Comparison of ENCODE assay signal across 10 cellular contexts in genomic region chrX:141052098-141052497, GRCh38. TPM values are rescaled to one million over a fixed set of nuclear protein-coding genes. Genes with fewer than 3 reads are reported as not detected.
DNase-seq lines count a peak whose midpoint lies in the region; ATAC-seq and TF ChIP-seq lines count a peak whose summit lies in the region.
"Not testable (repeated sequence)": the region's sequence is repeated elsewhere in the genome, so short reads cannot be mapped to it uniquely, and the experiment has no call there.
"Had no signal": no experiment of that assay in that cellular context is flagged by ENCODE, and none has a peak within 500 bp of the region (broad histone marks: within the 10 kb centered on the region; RNA-seq: fewer than 3 reads in every experiment).

No MANE protein-coding gene starts in this region.

- H3K79me2 ChIP-seq in GM23248 (ENCODE audit: insufficient read depth); mesendoderm (ENCODE audit: control insufficient read depth, insufficient read depth, low read length): not testable (repeated sequence)

- DNase-seq in GM23248 (peak; percentile 0), LHCN-M2 (ENCODE audit: low read depth) (peak; percentile 10), RPMI7951 (ENCODE audit: low read depth) (peak; percentile 26), astrocyte of the spinal cord (ENCODE audit: low read depth, low spot score) (peak; percentile 1), epithelial cell of esophagus (ENCODE audit: low read depth) (peak; percentile 37), islet precursor cell (peak; percentile 58), mesendoderm (peak; percentile 57)
- not testable (repeated sequence) for DNase-seq in upper lobe of right lung

- not testable (repeated sequence) for H3K79me1 ChIP-seq in mesendoderm (ENCODE audit: low read length)

- not testable (repeated sequence) for H3K4me1 ChIP-seq in GM23248 (ENCODE audit: insufficient read depth); mesendoderm (ENCODE audit: control insufficient read depth, low read depth, low read length); upper lobe of right lung

- not testable (repeated sequence) for H3K9me3 ChIP-seq in GM23248 (ENCODE audit: low read depth); upper lobe of right lung

- not testable (repeated sequence) for H3K36me3 ChIP-seq in GM23248 (ENCODE audit: low read depth); mesendoderm (ENCODE audit: control insufficient read depth, insufficient read depth, low read length); upper lobe of right lung

- not testable (repeated sequence) for TF ChIP-seq CTCF in astrocyte of the spinal cord (IDR thresholded peaks at IDR 0.05; ENCODE audit: low read depth, low read length); upper lobe of right lung (IDR thresholded peaks at IDR 0.05)
- peak; percentile 7 for TF ChIP-seq CTCF in epithelial cell of esophagus (IDR thresholded peaks at IDR 0.05; ENCODE audit: insufficient read depth, low read depth, low read length, missing control alignments)

- H2AFZ ChIP-seq in GM23248, result not testable (repeated sequence)

- not testable (repeated sequence) for H3F3A ChIP-seq in GM23248 (ENCODE audit: insufficient read depth)

- not testable (repeated sequence) for H4K5ac ChIP-seq in mesendoderm (ENCODE audit: low read length)

- not testable (repeated sequence) for H3K27me3 ChIP-seq in GM23248 (replicated peaks; ENCODE audit: insufficient read depth); mesendoderm (ENCODE audit: insufficient read depth, low read length, poor library complexity); upper lobe of right lung

- in situ Hi-C loops in GM23248 (cut with MboI); astrocyte of the spinal cord (cut with HindIII; ENCODE audit: low sequenced_read_pairs): not testable (repeated sequence)

- H3K23ac ChIP-seq in mesendoderm (ENCODE audit: low read length), result not testable (repeated sequence)

- not testable (repeated sequence) for H3K56ac ChIP-seq in mesendoderm (ENCODE audit: low read length)

- not testable (repeated sequence) for H3K9ac ChIP-seq in GM23248; mesendoderm (ENCODE audit: low read length)

- H2AK5ac ChIP-seq in mesendoderm (ENCODE audit: low read length), result not testable (repeated sequence)

- ATAC-seq in upper lobe of right lung, result peak; percentile 47

- H3K4me3 ChIP-seq in GM23248; astrocyte of the spinal cord (ENCODE audit: low read depth, low read length); epithelial cell of esophagus (ENCODE audit: low read length); mesendoderm (ENCODE audit: low read length); upper lobe of right lung: not testable (repeated sequence)

- 11 to 13% methylated on average over 4 to 5 of the region's 5 CpGs for WGBS in GM23248 (ENCODE audit: low coverage in 1 of 2, low lambda C conversion rate in 2 of 2, missing lambda C conversion rate in 2 of 2), 2 experiments
- WGBS in mesendoderm (ENCODE audit: extremely low coverage, insufficient coverage, low lambda C conversion rate), result no CpG with 5 or more reads among the region's 5 CpGs

- not testable (repeated sequence) for H4K20me1 ChIP-seq in GM23248 (ENCODE audit: insufficient read depth)

- not testable (repeated sequence) for H3K9me2 ChIP-seq in GM23248 (ENCODE audit: insufficient read depth)

- not testable (repeated sequence) for H3K4ac ChIP-seq in mesendoderm (ENCODE audit: low read depth, low read length)

- H3K4me2 ChIP-seq in GM23248 (ENCODE audit: unreplicated experiment); mesendoderm (ENCODE audit: low read length): not testable (repeated sequence)

- not testable (repeated sequence) for H2BK5ac ChIP-seq in mesendoderm (ENCODE audit: low read length)

- H4K8ac ChIP-seq in mesendoderm (ENCODE audit: low read depth, low read length), result not testable (repeated sequence)

- intact Hi-C loops in upper lobe of right lung (cut with DNase I), result not testable (repeated sequence)

- H2BK15ac ChIP-seq in mesendoderm (replicated peaks; ENCODE audit: low read depth), result not testable (repeated sequence)

- H2BK120ac ChIP-seq in mesendoderm (ENCODE audit: low read depth, low read length), result not testable (repeated sequence)

- not testable (repeated sequence) for H3K18ac ChIP-seq in mesendoderm (ENCODE audit: low read length)

- H3K27ac ChIP-seq in GM23248; mesendoderm (ENCODE audit: low read depth, low read length); upper lobe of right lung: not testable (repeated sequence)

RNA-seq across cellular contexts. Expression of gene SPANXB1, which starts 49.7 kb away (rescaled TPM):
- total RNA-seq in GM23248 (2014; rRNA removed; shearing (Covaris generic)), result not detected in 2 replicates
- polyA plus RNA-seq in GM23248 (2016; fragmentation: Nextera tagmentation; extraction: Ambion mirVana), result not detected in 2 replicates
- total RNA-seq in LHCN-M2 (2014; rRNA removed) (not detected in 2 replicates), upper lobe of right lung (not detected)
- not detected for polyA plus RNA-seq in LHCN-M2 (2012)
- total RNA-seq in RPMI7951 (2014; rRNA removed; shearing (Covaris generic)), result 7.0 and 8.7 TPM in 2 replicates
- 0.84 TPM for polyA plus RNA-seq in mesendoderm (2013, experiment 1 of 2)
- polyA plus RNA-seq in mesendoderm (2013, experiment 2 of 2), result 1.1 TPM
- total RNA-seq: CD8-positive, alpha-beta memory T cell; OCI-LY7 had no signal
- polyA plus RNA-seq: CD8-positive, alpha-beta memory T cell had no signal
